Comparison of ENCODE assay signal across 5 cellular contexts in genomic region chr9:101336091-101336490, GRCh38. TPM values are rescaled to one million over a fixed set of nuclear protein-coding genes. Genes with fewer than 3 reads are reported as not detected.
"Had no signal": no experiment of that assay in that cellular context is flagged by ENCODE, and none has a peak within 500 bp of the region (broad histone marks: within the 10 kb centered on the region; RNA-seq: fewer than 3 reads in every experiment).

No MANE protein-coding gene starts in this region.

- H3K4me3 ChIP-seq: GM23338 had no signal

- DNase-seq: H9, HCEC 1CT, IMR-90, KBM-7 had no signal

- ATAC-seq: GM23338 had no signal

RNA-seq across cellular contexts. Expression of gene BAAT, which starts 48.7 kb away (rescaled TPM):
- total RNA-seq: IMR-90 had no signal
- polyA plus RNA-seq: IMR-90 had no signal
